In genomic region chr21:45818276-45818903, GRCh38 we compare ENCODE assay signal across 9 cellular contexts.
DNase-seq lines count a peak whose midpoint lies in the region; ATAC-seq, FAIRE-seq and TF ChIP-seq lines count a peak whose summit lies in the region.
"Had no signal": no experiment of that assay in that cellular context is flagged by ENCODE, and none has a peak within 500 bp of the region (broad histone marks: within the 10 kb centered on the region; RNA-seq: fewer than 3 reads in every experiment).

No MANE protein-coding gene starts in this region.

- DNase-seq in GM12891 (ENCODE audit: insufficient read length, low spot score) (no peak), SIG-M5 (lab: John Stamatoyannopoulos, UW) (peak; percentile 89), epithelial cell of proximal tubule (ENCODE audit: low read depth) (peak; percentile 61), HT-29 (ENCODE audit: low spot score) (no peak), foreskin melanocyte (no peak)

- peaks cover 33% of the 10 kb centered on the region for H3K4me1 ChIP-seq in ACC112 (ENCODE audit: control insufficient read depth, insufficient read depth, low read length, unreplicated experiment)

- no peak for TF ChIP-seq POLR2A in GM12891 (IDR thresholded peaks at IDR 0.05; ENCODE audit: low read depth, low read length)

- no peak for ATAC-seq in HG03175 (IDR thresholded peaks at IDR 0.05; ENCODE audit: unreplicated experiment)
- no peak for ATAC-seq in HG02798 (IDR thresholded peaks at IDR 0.05; ENCODE audit: poor library complexity, unreplicated experiment)
- ATAC-seq: Panc1 had no signal

- FAIRE-seq in GM12891 (lab: Jason Lieb, UNC): peak; percentile 13

- no peaks in the 10 kb centered on the region for H3K27me3 ChIP-seq in ACC112 (ENCODE audit: insufficient read depth, low read length)

- no peaks in the 10 kb centered on the region for H3K36me3 ChIP-seq in ACC112 (ENCODE audit: insufficient read depth, low read length)

- H3K4me3 ChIP-seq in ACC112 (ENCODE audit: low read depth, low read length) (peak overlapping the region; percentile 54; the same call in 1 of the 2 replicates), epithelial cell of proximal tubule (ENCODE audit: low read depth, low read length) (no peak overlapping the region)

- TF ChIP-seq CTCF in epithelial cell of proximal tubule (conservative IDR thresholded peaks at IDR 0.05; ENCODE audit: low read depth, low read length): no peak

- H3K79me2 ChIP-seq in ACC112 (ENCODE audit: control insufficient read depth, insufficient read depth, low read length, unreplicated experiment): no peaks in the 10 kb centered on the region

- peak overlapping the region; percentile 98 for H3K27ac ChIP-seq in ACC112 (ENCODE audit: low read depth, low read length)

- no peak overlapping the region for H2AFZ ChIP-seq in ACC112 (ENCODE audit: low read length, unreplicated experiment)

TF ChIP-seq in GM12891, 5 proteins besides CTCF, POLR2A, EP300 and RAD21:
- TF ChIP-seq PAX5 (IDR thresholded peaks at IDR 0.05; ENCODE audit: insufficient read depth, low read length, severe bottlenecking) (no peak), POLR2AphosphoS5 (IDR thresholded peaks at IDR 0.05; ENCODE audit: low read depth, low read length) (no peak), TAF1 (IDR thresholded peaks at IDR 0.05; ENCODE audit: low read depth, low read length) (no peak), SPI1 (IDR thresholded peaks at IDR 0.05; ENCODE audit: low read depth, low read length) (no peak), POU2F2 (IDR thresholded peaks at IDR 0.05; ENCODE audit: low read depth, low read length) (no peak)

Comparison
In these comparisons a context has a peak if more than half of its experiments do, and no peak if none do; other contexts are left out.
1. DNase-seq: peak in SIG-M5 (single experiment) and epithelial cell of proximal tubule (single experiment); none in GM12891 (single experiment), HT-29 (single experiment) and foreskin melanocyte (single experiment).